Comparison of ENCODE assay signal across 19 cellular contexts in the genomic region with DNA sequence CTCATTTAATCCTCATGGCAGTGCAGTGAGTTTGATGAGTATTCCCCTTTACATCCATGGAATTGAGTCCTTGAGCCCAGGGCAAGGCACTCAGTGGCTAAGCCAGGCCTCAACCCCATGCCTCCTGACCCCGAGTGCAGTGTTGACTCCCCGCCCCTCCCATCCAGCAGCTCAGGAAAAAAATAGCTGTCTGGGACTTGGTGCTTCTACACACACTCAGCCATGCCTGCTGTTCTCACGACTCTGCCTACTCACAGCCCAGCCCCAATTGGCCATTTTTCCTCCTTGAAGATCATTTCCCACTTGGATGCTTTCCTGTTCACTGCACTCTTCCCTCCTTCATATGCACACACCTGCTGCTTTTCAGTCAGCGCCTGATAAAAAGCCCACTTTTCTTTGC. TPM values are rescaled to one million over a fixed set of nuclear protein-coding genes. Genes with fewer than 3 reads are reported as not detected.
A peak's percentile ranks its signal among the peaks of the same experiment; 100 is the strongest.
DNase-seq lines count a peak whose midpoint lies in the region; ATAC-seq lines count a peak whose summit lies in the region.
"Had no signal": no experiment of that assay in that cellular context is flagged by ENCODE, and none has a peak within 500 bp of the region (broad histone marks: within the 10 kb centered on the region; RNA-seq: fewer than 3 reads in every experiment).

No MANE protein-coding gene starts in this region.

- H3K9me3 ChIP-seq in stomach smooth muscle (ENCODE audit: control insufficient read depth in 2 of 2, low read length in 2 of 2) = no peaks in the 10 kb centered on the region
- H3K9me3 ChIP-seq: Peyer's patch, right lobe of liver had no signal

- no peaks in the 10 kb centered on the region for H3K27me3 Mint-ChIP-seq in activated CD8-positive, alpha-beta memory T cell treated with anti-CD3 and anti-CD28 coated beads, Interleukin-2, amount 10 ng/mL, durations not matched to agents 7 days and 5 days
- H3K27me3 Mint-ChIP-seq in activated CD4-positive, alpha-beta memory T cell treated with anti-CD3 and anti-CD28 coated beads for 36 hours = no peaks in the 10 kb centered on the region
- H3K27me3 Mint-ChIP-seq: stimulated activated naive CD8-positive, alpha-beta T cell treated with anti-CD3 and anti-CD28 coated beads, Interleukin-15, amount 100 ng/mL, for 72 hours had no signal

- H3K27me3 ChIP-seq in stomach smooth muscle (ENCODE audit: control insufficient read depth in 1 of 2, insufficient read depth in 2 of 2, low read length in 2 of 2) = no peaks in the 10 kb centered on the region
- H3K27me3 ChIP-seq: cardiac muscle cell, Peyer's patch, right lobe of liver had no signal

- H3K4me1 ChIP-seq in stomach smooth muscle (ENCODE audit: control insufficient read depth, insufficient read depth, low read length) = peaks cover 65% of the 10 kb centered on the region

- no peak overlapping the region for H3K4me3 Mint-ChIP-seq in activated CD8-positive, alpha-beta memory T cell treated with anti-CD3 and anti-CD28 coated beads, Interleukin-2, amount 10 ng/mL, durations not matched to agents 7 days and 5 days
- no peak overlapping the region for H3K4me3 Mint-ChIP-seq in activated CD4-positive, alpha-beta memory T cell treated with anti-CD3 and anti-CD28 coated beads for 36 hours
- H3K4me3 Mint-ChIP-seq: nephron progenitor cell had no signal

- DNase-seq in activated CD8-positive, alpha-beta memory T cell treated with anti-CD3 and anti-CD28 coated beads, Interleukin-2, amount 10 ng/mL, durations not matched to agents 7 days and 5 days = no peak
- DNase-seq in activated CD8-positive, alpha-beta memory T cell treated with anti-CD3 and anti-CD28 coated beads for 24 hours = no peak
- no peak for DNase-seq in activated CD4-positive, alpha-beta memory T cell treated with anti-CD3 and anti-CD28 coated beads for 36 hours
- DNase-seq in left ventricle myocardium superior (no peak), NCI-H128 (lab: John Stamatoyannopoulos, UW; ENCODE audit: unreplicated experiment) (no peak), NCI-H748 (lab: John Stamatoyannopoulos, UW; ENCODE audit: unreplicated experiment) (no peak)
- DNase-seq: activated CD4-positive, alpha-beta T cell treated with anti-CD3 and anti-CD28 coated beads, Interleukin-2, amount 50 U/mL, for 4 hours; glutamatergic neuron; left cardiac atrium; NCI-H1694; NCI-H526; nephron progenitor cell; right lobe of liver; stimulated activated naive CD8-positive, alpha-beta T cell treated with anti-CD3 and anti-CD28 coated beads, Interleukin-15, amount 100 ng/mL, for 72 hours had no signal

- POLR2A ChIA-PET in activated CD4-positive, alpha-beta memory T cell treated with anti-CD3 and anti-CD28 coated beads for 36 hours (lab: Charles Lee) = interaction anchor here (0.6 to 1.2 kb wide), 5 partner anchors 8 to 430 kb away, joined by 3 read pairs; no protein-coding TSS in a partner anchor

- peaks cover 75% of the 10 kb centered on the region for H3K4me1 Mint-ChIP-seq in activated CD8-positive, alpha-beta memory T cell treated with anti-CD3 and anti-CD28 coated beads, Interleukin-2, amount 10 ng/mL, durations not matched to agents 7 days and 5 days
- peaks cover 84% of the 10 kb centered on the region for H3K4me1 Mint-ChIP-seq in activated CD4-positive, alpha-beta memory T cell treated with anti-CD3 and anti-CD28 coated beads for 36 hours (ENCODE audit: low read depth)

- H3K27ac ChIP-seq in stomach smooth muscle (ENCODE audit: low read length) = peak overlapping the region; percentile 31
- H3K27ac ChIP-seq: cardiac muscle cell, KMS-11, right lobe of liver had no signal

- H3K36me3 ChIP-seq in stomach smooth muscle (ENCODE audit: control insufficient read depth in 2 of 2, insufficient read depth in 2 of 2, low read length in 2 of 2) = peaks cover 34 to 42% of the 10 kb centered on the region in 2 donors
- H3K36me3 ChIP-seq: cardiac muscle cell had no signal

- no peak for ATAC-seq in activated CD8-positive, alpha-beta memory T cell treated with anti-CD3 and anti-CD28 coated beads, Interleukin-2, amount 10 ng/mL, durations not matched to agents 7 days and 5 days
- peak; percentile 17 for ATAC-seq in left ventricle myocardium superior
- ATAC-seq in GM21786 (IDR thresholded peaks at IDR 0.05; ENCODE audit: unreplicated experiment) = no peak
- ATAC-seq: stimulated activated naive CD8-positive, alpha-beta T cell treated with anti-CD3 and anti-CD28 coated beads, Interleukin-15, amount 100 ng/mL, for 72 hours had no signal

- peaks cover 52% of the 10 kb centered on the region for H3K36me3 Mint-ChIP-seq in activated CD8-positive, alpha-beta memory T cell treated with anti-CD3 and anti-CD28 coated beads, Interleukin-2, amount 10 ng/mL, durations not matched to agents 7 days and 5 days
- peaks cover 76% of the 10 kb centered on the region for H3K36me3 Mint-ChIP-seq in activated CD4-positive, alpha-beta memory T cell treated with anti-CD3 and anti-CD28 coated beads for 36 hours

- peak overlapping the region in 1 of 2 donors; percentile 15 for H3K4me3 ChIP-seq in stomach smooth muscle (ENCODE audit: low read length in 2 of 2)
- H3K4me3 ChIP-seq: cardiac muscle cell, right lobe of liver had no signal

- intact Hi-C loops in activated CD4-positive, alpha-beta memory T cell treated with anti-CD3 and anti-CD28 coated beads for 36 hours (cut with micrococcal nuclease) = no loop called here
- intact Hi-C loops in left ventricle myocardium superior (cut with micrococcal nuclease) = no loop called here

- peak overlapping the region; percentile 18 for H3K27ac Mint-ChIP-seq in activated CD8-positive, alpha-beta memory T cell treated with anti-CD3 and anti-CD28 coated beads, Interleukin-2, amount 10 ng/mL, durations not matched to agents 7 days and 5 days
- H3K27ac Mint-ChIP-seq in activated CD4-positive, alpha-beta memory T cell treated with anti-CD3 and anti-CD28 coated beads for 36 hours = peak overlapping the region; percentile 53
- H3K27ac Mint-ChIP-seq: nephron progenitor cell had no signal

- H3K9me3 Mint-ChIP-seq in activated CD8-positive, alpha-beta memory T cell treated with anti-CD3 and anti-CD28 coated beads, Interleukin-2, amount 10 ng/mL, durations not matched to agents 7 days and 5 days (ENCODE audit: low read depth) = no peaks in the 10 kb centered on the region
- no peaks in the 10 kb centered on the region for H3K9me3 Mint-ChIP-seq in activated CD4-positive, alpha-beta memory T cell treated with anti-CD3 and anti-CD28 coated beads for 36 hours
- H3K9me3 Mint-ChIP-seq: nephron progenitor cell; stimulated activated naive CD8-positive, alpha-beta T cell treated with anti-CD3 and anti-CD28 coated beads, Interleukin-15, amount 100 ng/mL, for 72 hours had no signal

- CTCF ChIA-PET in activated CD8-positive, alpha-beta memory T cell treated with anti-CD3 and anti-CD28 coated beads, Interleukin-2, amount 10 ng/mL, durations not matched to agents 7 days and 5 days (lab: Charles Lee) = interaction anchor here (1.0 to 1.8 kb wide), 3 partner anchors 165 to 698 kb away, joined by 3 to 4 read pairs (median 4); no protein-coding TSS in a partner anchor
- CTCF ChIA-PET in activated CD4-positive, alpha-beta memory T cell treated with anti-CD3 and anti-CD28 coated beads for 36 hours (lab: Charles Lee) = interaction anchor here (0.7 to 1.8 kb wide), 6 partner anchors 8 to 718 kb away, joined by 3 to 5 read pairs (median 3); no protein-coding TSS in a partner anchor

- H3K9ac ChIP-seq in stomach smooth muscle (ENCODE audit: low read length in 2 of 2) = no peak overlapping the region
- H3K9ac ChIP-seq: KMS-11 had no signal

RNA-seq across cellular contexts. Expression of a gene that starts 8.8 kb away (rescaled TPM):
- 10 to 100 TPM; 56.2 to 75.7 TPM for total RNA-seq in activated CD8-positive, alpha-beta memory T cell treated with anti-CD3 and anti-CD28 coated beads, Interleukin-2, amount 10 ng/mL, durations not matched to agents 7 days and 5 days
- total RNA-seq in activated CD4-positive, alpha-beta memory T cell treated with anti-CD3 and anti-CD28 coated beads for 36 hours = 100 to 1,000 TPM; 172 to 182 TPM
- 45.7 TPM for total RNA-seq in left ventricle myocardium superior
